Comparison of ENCODE assay signal across 1 cellular context in genomic region chr1:205775015-205775716, GRCh38.
A peak's percentile ranks its signal among the peaks of the same experiment; 100 is the strongest.
TF ChIP-seq lines count a peak whose summit lies in the region.

A gene with protein sequence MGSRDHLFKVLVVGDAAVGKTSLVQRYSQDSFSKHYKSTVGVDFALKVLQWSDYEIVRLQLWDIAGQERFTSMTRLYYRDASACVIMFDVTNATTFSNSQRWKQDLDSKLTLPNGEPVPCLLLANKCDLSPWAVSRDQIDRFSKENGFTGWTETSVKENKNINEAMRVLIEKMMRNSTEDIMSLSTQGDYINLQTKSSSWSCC (minus strand): TSS chr1:205775482. CDS start chr1:205774956, 526 bp downstream.

TF ChIP-seq in HEK293, 187 proteins besides CTCF, POLR2A, EP300 and RAD21 (continued from another document):
- TF ChIP-seq ZBTB26 (tag by site-specific recombination; optimal IDR thresholded peaks at IDR 0.05) (peak; percentile 73), KLF8 (tag by site-specific recombination; IDR thresholded peaks at IDR 0.05) (peak; percentile 49; the same call in 1 of the 2 replicates), ZNF76 (tag by site-specific recombination; IDR thresholded peaks at IDR 0.05; ENCODE audit: borderline replicate concordance, low read depth) (peak; percentile 96), ZNF501 (tag by site-specific recombination; IDR thresholded peaks at IDR 0.05) (peak; percentile 79), GLIS2 (tag by site-specific recombination; IDR thresholded peaks at IDR 0.05) (peak; percentile 73; the same call in 1 of the 2 replicates), ZBTB21 (tag by site-specific recombination; IDR thresholded peaks at IDR 0.05) (peak; percentile 27; the same call in 1 of the 2 replicates), ZBTB48 (tag by site-specific recombination; IDR thresholded peaks at IDR 0.05) (peak; percentile 85), ZFHX2 (tag by site-specific recombination; conservative IDR thresholded peaks at IDR 0.05) (peak; percentile 40), SP3 (tag by site-specific recombination; IDR thresholded peaks at IDR 0.05) (peak; percentile 51; the same call in 1 of the 2 replicates), ZNF561 (tag by site-specific recombination; IDR thresholded peaks at IDR 0.05; ENCODE audit: borderline replicate concordance) (peak; percentile 52; the same call in 1 of the 2 replicates), ZSCAN4 (tag by site-specific recombination; IDR thresholded peaks at IDR 0.05) (no peak), ZNF423 (tag by site-specific recombination; IDR thresholded peaks at IDR 0.05) (peak; percentile 51; the same call in 1 of the 2 replicates), WT1 (tag by site-specific recombination; IDR thresholded peaks at IDR 0.05) (peak; percentile 51; the same call in 1 of the 2 replicates), KLF1 (tag by site-specific recombination; IDR thresholded peaks at IDR 0.05) (peak; percentile 64), ZEB2 (tag by site-specific recombination; IDR thresholded peaks at IDR 0.05) (peak; percentile 70), ZNF16 (tag by site-specific recombination; IDR thresholded peaks at IDR 0.05; ENCODE audit: low read depth) (no peak), ZNF23 (tag by site-specific recombination; IDR thresholded peaks at IDR 0.05; ENCODE audit: borderline replicate concordance) (no peak), MYNN (tag by site-specific recombination; IDR thresholded peaks at IDR 0.05; ENCODE audit: borderline replicate concordance) (peak; percentile 96), ZBTB17 (tag by site-specific recombination; IDR thresholded peaks at IDR 0.05) (peak; percentile 98), ZNF677 (tag by site-specific recombination; IDR thresholded peaks at IDR 0.05) (no peak), ZNF777 (tag by site-specific recombination; IDR thresholded peaks at IDR 0.05; ENCODE audit: borderline replicate concordance) (peak; percentile 43; the same call in 1 of the 2 replicates), ZBTB20 (tag by site-specific recombination; IDR thresholded peaks at IDR 0.05) (peak; percentile 39; the same call in 1 of the 2 replicates), ZIC2 (tag by site-specific recombination; IDR thresholded peaks at IDR 0.05) (0 out of 2 replicates have a peak, but pooled peaks have one; percentile 33), SP7 (tag by site-specific recombination; IDR thresholded peaks at IDR 0.05) (peak; percentile 62), KLF7 (tag by site-specific recombination; IDR thresholded peaks at IDR 0.05; ENCODE audit: borderline replicate concordance) (no peak; the same call in 1 of the 2 replicates), ZNF146 (tag by site-specific recombination; IDR thresholded peaks at IDR 0.05) (0 out of 2 replicates have a peak, but pooled peaks have one; percentile 4), HIC1 (tag by site-specific recombination; IDR thresholded peaks at IDR 0.05) (no peak), ZNF223 (tag by site-specific recombination; IDR thresholded peaks at IDR 0.05) (no peak), ZNF280C (tag by site-specific recombination; IDR thresholded peaks at IDR 0.05) (no peak), ZNF138 (tag by site-specific recombination; IDR thresholded peaks at IDR 0.05; ENCODE audit: borderline replicate concordance) (no peak), ZNF341 (tag by site-specific recombination; IDR thresholded peaks at IDR 0.05; ENCODE audit: low read depth) (peak; percentile 93), ZBTB7A (tag by site-specific recombination; IDR thresholded peaks at IDR 0.05; ENCODE audit: low read depth) (peak; percentile 51; the same call in 1 of the 2 replicates), ZNF600 (tag by site-specific recombination; IDR thresholded peaks at IDR 0.05) (peak; percentile 68; the same call in 1 of the 2 replicates), ZFP37 (tag by site-specific recombination; IDR thresholded peaks at IDR 0.05) (no peak), ZNF350 (tag by site-specific recombination; IDR thresholded peaks at IDR 0.05) (no peak), ZNF624 (tag by site-specific recombination; IDR thresholded peaks at IDR 0.05) (no peak), ZNF580 (tag by site-specific recombination; IDR thresholded peaks at IDR 0.05) (peak; percentile 91), GLIS1 (tag by site-specific recombination; IDR thresholded peaks at IDR 0.05) (peak; percentile 73; the same call in 1 of the 2 replicates), ZNF529 (tag by site-specific recombination; IDR thresholded peaks at IDR 0.05; ENCODE audit: insufficient replicate concordance) (no peak), EGR2 (tag by site-specific recombination; IDR thresholded peaks at IDR 0.05; ENCODE audit: low read depth) (peak; percentile 58), SCRT2 (tag by site-specific recombination; IDR thresholded peaks at IDR 0.05) (no peak; the same call in none of the 2 replicates), ZNF311 (tag by site-specific recombination; IDR thresholded peaks at IDR 0.05; ENCODE audit: borderline replicate concordance) (no peak)
- TF ChIP-seq, protein P1, sequence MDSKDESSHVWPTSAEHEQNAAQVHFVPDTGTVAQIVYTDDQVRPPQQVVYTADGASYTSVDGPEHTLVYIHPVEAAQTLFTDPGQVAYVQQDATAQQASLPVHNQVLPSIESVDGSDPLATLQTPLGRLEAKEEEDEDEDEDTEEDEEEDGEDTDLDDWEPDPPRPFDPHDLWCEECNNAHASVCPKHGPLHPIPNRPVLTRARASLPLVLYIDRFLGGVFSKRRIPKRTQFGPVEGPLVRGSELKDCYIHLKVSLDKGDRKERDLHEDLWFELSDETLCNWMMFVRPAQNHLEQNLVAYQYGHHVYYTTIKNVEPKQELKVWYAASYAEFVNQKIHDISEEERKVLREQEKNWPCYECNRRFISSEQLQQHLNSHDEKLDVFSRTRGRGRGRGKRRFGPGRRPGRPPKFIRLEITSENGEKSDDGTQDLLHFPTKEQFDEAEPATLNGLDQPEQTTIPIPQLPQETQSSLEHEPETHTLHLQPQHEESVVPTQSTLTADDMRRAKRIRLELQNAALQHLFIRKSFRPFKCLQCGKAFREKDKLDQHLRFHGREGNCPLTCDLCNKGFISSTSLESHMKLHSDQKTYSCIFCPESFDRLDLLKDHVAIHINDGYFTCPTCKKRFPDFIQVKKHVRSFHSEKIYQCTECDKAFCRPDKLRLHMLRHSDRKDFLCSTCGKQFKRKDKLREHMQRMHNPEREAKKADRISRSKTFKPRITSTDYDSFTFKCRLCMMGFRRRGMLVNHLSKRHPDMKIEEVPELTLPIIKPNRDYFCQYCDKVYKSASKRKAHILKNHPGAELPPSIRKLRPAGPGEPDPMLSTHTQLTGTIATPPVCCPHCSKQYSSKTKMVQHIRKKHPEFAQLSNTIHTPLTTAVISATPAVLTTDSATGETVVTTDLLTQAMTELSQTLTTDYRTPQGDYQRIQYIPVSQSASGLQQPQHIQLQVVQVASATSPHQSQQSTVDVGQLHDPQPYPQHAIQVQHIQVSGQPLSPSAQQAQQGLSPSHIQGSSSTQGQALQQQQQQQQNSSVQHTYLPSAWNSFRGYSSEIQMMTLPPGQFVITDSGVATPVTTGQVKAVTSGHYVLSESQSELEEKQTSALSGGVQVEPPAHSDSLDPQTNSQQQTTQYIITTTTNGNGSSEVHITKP (tag by site-specific recombination; IDR thresholded peaks at IDR 0.05), result peak; percentile 59
- TF ChIP-seq, protein P2, sequence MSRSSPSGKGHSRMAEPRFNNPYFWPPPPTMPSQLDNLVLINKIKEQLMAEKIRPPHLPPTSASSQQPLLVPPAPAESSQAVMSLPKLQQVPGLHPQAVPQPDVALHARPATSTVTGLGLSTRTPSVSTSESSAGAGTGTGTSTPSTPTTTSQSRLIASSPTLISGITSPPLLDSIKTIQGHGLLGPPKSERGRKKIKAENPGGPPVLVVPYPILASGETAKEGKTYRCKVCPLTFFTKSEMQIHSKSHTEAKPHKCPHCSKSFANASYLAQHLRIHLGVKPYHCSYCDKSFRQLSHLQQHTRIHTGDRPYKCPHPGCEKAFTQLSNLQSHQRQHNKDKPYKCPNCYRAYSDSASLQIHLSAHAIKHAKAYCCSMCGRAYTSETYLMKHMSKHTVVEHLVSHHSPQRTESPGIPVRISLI (tag by site-specific recombination; IDR thresholded peaks at IDR 0.05), result no peak
- TF ChIP-seq, protein P3, sequence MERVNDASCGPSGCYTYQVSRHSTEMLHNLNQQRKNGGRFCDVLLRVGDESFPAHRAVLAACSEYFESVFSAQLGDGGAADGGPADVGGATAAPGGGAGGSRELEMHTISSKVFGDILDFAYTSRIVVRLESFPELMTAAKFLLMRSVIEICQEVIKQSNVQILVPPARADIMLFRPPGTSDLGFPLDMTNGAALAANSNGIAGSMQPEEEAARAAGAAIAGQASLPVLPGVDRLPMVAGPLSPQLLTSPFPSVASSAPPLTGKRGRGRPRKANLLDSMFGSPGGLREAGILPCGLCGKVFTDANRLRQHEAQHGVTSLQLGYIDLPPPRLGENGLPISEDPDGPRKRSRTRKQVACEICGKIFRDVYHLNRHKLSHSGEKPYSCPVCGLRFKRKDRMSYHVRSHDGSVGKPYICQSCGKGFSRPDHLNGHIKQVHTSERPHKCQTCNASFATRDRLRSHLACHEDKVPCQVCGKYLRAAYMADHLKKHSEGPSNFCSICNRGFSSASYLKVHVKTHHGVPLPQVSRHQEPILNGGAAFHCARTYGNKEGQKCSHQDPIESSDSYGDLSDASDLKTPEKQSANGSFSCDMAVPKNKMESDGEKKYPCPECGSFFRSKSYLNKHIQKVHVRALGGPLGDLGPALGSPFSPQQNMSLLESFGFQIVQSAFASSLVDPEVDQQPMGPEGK (tag by site-specific recombination; IDR thresholded peaks at IDR 0.05), result peak; percentile 78
TF ChIP-seq in HEK293: peak in this region for 38.
